Comparison of ENCODE assay signal across 8 cellular contexts in genomic region chr3:43105224-43105596, GRCh38. TPM values are rescaled to one million over a fixed set of nuclear protein-coding genes. Genes with fewer than 3 reads are reported as not detected.
DNase-seq lines count a peak whose midpoint lies in the region; ATAC-seq and TF ChIP-seq lines count a peak whose summit lies in the region.

No MANE protein-coding gene starts in this region.

- peak overlapping the region in 1 of 6 donors; percentile 79 for H3K27ac Mint-ChIP-seq in naive B cell

- H3K27ac ChIP-seq in coronary artery (peak overlapping the region; percentile 48 to 59), upper lobe of right lung (no peak overlapping the region)

- peak overlapping the region; percentile 19 to 86 (median 76) for H3K4me3 Mint-ChIP-seq in naive B cell

- CTCF ChIA-PET in BJ (lab: Yijun Ruan, JAX): interaction anchor here (0.9 kb wide), 1 partner anchor 9 kb away, joined by 5 read pairs; no protein-coding TSS in a partner anchor

- H3K27me3 ChIP-seq in BJ (ENCODE audit: control insufficient read depth, insufficient read depth, low read length): peaks cover 2% of the 10 kb centered on the region; the same call in 1 of the 2 replicates
- H3K27me3 ChIP-seq in upper lobe of right lung: no peaks in the 10 kb centered on the region

- H3K4me1 ChIP-seq in upper lobe of right lung: peaks cover 15% of the 10 kb centered on the region

- TF ChIP-seq CTCF in BJ (IDR thresholded peaks at IDR 0.05; ENCODE audit: insufficient read depth, low read depth, low read length) (no peak), coronary artery (IDR thresholded peaks at IDR 0.05) (no peak), upper lobe of right lung (IDR thresholded peaks at IDR 0.05) (no peak)

- peaks cover 0 to 6% (median 3%) of the 10 kb centered on the region in 3 donors for H3K27me3 Mint-ChIP-seq in naive B cell

- no peaks in the 10 kb centered on the region for H3K36me3 ChIP-seq in BJ (ENCODE audit: control insufficient read depth, insufficient read depth, low read length)
- H3K36me3 ChIP-seq in upper lobe of right lung: no peaks in the 10 kb centered on the region

- ATAC-seq in naive B cell (ENCODE audit: low read depth in 2 of 2) (no peak), upper lobe of right lung (peak; percentile 6), HG03280 (IDR thresholded peaks at IDR 0.05; ENCODE audit: unreplicated experiment) (no peak)

- DNase-seq in BJ (ENCODE audit: low read depth) (no peak), RPMI8226 (peak; percentile 8), coronary artery (ENCODE audit: low spot score) (no peak), naive B cell (peak; percentile 7), upper lobe of right lung (peak; percentile 66), NCI-H526 (lab: John Stamatoyannopoulos, UW) (no peak), dermis blood vessel endothelial cell (no peak)

- POLR2A ChIA-PET in BJ (lab: Charles Lee): no interaction called here

- no peaks in the 10 kb centered on the region for H3K9me3 Mint-ChIP-seq in naive B cell

- H3K9me3 ChIP-seq in upper lobe of right lung: no peaks in the 10 kb centered on the region

- H3K36me3 Mint-ChIP-seq in naive B cell: no peaks in the 10 kb centered on the region

- intact Hi-C loops in upper lobe of right lung (cut with DNase I): no loop called here

- peaks cover 0 to 16% (median 3%) of the 10 kb centered on the region in 3 donors for H3K4me1 Mint-ChIP-seq in naive B cell

- peak overlapping the region; percentile 86 for H3K4me3 ChIP-seq in BJ (ENCODE audit: low read depth, low read length)
- H3K4me3 ChIP-seq in coronary artery: peak overlapping the region; percentile 90
- peak overlapping the region; percentile 84 for H3K4me3 ChIP-seq in upper lobe of right lung

RNA-seq across cellular contexts. Expression of gene POMGNT2, which starts 0.7 kb away (rescaled TPM):
- polyA plus RNA-seq in BJ (2011; rRNA removed): 10.4 and 20.0 TPM in 2 replicates
- polyA minus RNA-seq in BJ (2011; rRNA and poly(A)+ RNA removed): 3.9 and 7.5 TPM in 2 replicates
- 1 to 10 TPM in 5 of 6 donors, not detected in 1; 2.9 to 7.4 (median 6.1) TPM for polyA plus RNA-seq in naive B cell (ENCODE audit: low read depth in 6 of 6)
- 10.8 TPM for total RNA-seq in upper lobe of right lung
- 3.2 and 7.5 TPM in 2 replicates for total RNA-seq in dermis blood vessel endothelial cell

Comparison
In these comparisons a context has a peak if more than half of its experiments do, and no peak if none do; other contexts are left out.
1. DNase-seq: peak in RPMI8226 (single experiment), naive B cell (single experiment) and upper lobe of right lung (single experiment); none in BJ (single experiment), coronary artery (single experiment), NCI-H526 (0 of 2) and dermis blood vessel endothelial cell (single experiment).
2. Peak in every context shown above with its lines, with median percentiles within 50 percentile points of each other: H3K4me3 ChIP-seq.